29 cellular contexts compared by ENCODE assay signal in the genomic region with DNA sequence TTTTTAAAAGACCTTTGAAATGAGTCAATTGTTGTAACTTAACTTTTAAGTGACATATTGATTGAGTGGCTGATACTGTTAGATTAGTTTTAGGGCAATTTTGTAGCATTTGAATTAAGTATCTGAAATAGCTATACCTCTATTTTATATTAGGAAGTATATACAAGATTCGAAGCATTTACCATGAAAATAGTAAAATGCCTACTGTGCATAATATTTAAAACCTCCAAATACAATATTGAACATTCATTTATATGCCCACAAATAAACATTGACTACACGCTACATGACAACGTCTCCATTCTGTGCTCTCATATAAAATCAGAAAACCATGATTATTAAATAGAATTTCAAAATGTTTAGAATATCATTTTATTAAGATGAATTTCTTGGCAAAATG. TPM values are rescaled to one million over a fixed set of nuclear protein-coding genes. Genes with fewer than 3 reads are reported as not detected.
"Had no signal": no experiment of that assay in that cellular context is flagged by ENCODE, and none has a peak within 500 bp of the region (broad histone marks: within the 10 kb centered on the region; RNA-seq: fewer than 3 reads in every experiment).

No MANE protein-coding gene starts in this region.

- H3K27ac ChIP-seq: ascending aorta, cardiac muscle cell, VCaP had no signal

- H3K36me3 ChIP-seq: ascending aorta, cardiac muscle cell had no signal

- FAIRE-seq: bronchial epithelial cell, TTC549 had no signal

- H3K27me3 ChIP-seq: ascending aorta, cardiac muscle cell had no signal

- H3K9me3 ChIP-seq: ascending aorta had no signal

- DNase-seq: activated B cell treated with CpG ODN at 0.5 μM for 24 hours; activated CD4-positive, alpha-beta memory T cell treated with anti-CD3 and anti-CD28 coated beads, Interleukin-2, amount 10 ng/mL, durations not matched to agents 7 days and 5 days; activated CD4-positive, alpha-beta T cell treated with anti-CD3 and anti-CD28 coated beads for 4 hours; activated CD4-positive, alpha-beta T cell treated with anti-CD3 and anti-CD28 coated beads, Interleukin-2, amount 10 ng/mL, durations not matched to agents 7 days and 5 days; activated CD4-positive, alpha-beta T cell treated with anti-CD3 and anti-CD28 coated beads, Interleukin-2, amount 50 U/mL, for 48 hours; activated CD4-positive, CD25-positive, alpha-beta regulatory T cell treated with anti-CD3 and anti-CD28 coated beads, Interleukin-2, amount 50 U/mL, for 72 hours; activated CD8-positive, alpha-beta memory T cell treated with anti-CD3 and anti-CD28 coated beads for 24 hours; activated CD8-positive, alpha-beta memory T cell treated with anti-CD3 and anti-CD28 coated beads, Interleukin-2, amount 10 ng/mL, durations not matched to agents 7 days and 5 days; activated CD8-positive, alpha-beta memory T cell treated with anti-CD3 and anti-CD28 coated beads, Interleukin-2, amount 50 U/mL, for 48 hours; activated CD8-positive, alpha-beta T cell treated with anti-CD3 and anti-CD28 coated beads, Interleukin-2, amount 10 ng/mL, durations not matched to agents 7 days and 5 days; activated effector memory CD4-positive, alpha-beta T cell treated with Interleukin-2 at 50 U/mL for 16 hours; activated gamma-delta T cell; activated naive CD4-positive, alpha-beta T cell treated with anti-CD3 and anti-CD28 coated beads, Interleukin-2, amount 10 ng/mL, durations not matched to agents 7 days and 5 days; activated naive CD4-positive, alpha-beta T cell treated with Interleukin-2 at 50 U/mL for 16 hours; activated naive CD8-positive, alpha-beta T cell treated with anti-CD3 and anti-CD28 coated beads, Interleukin-2, amount 10 ng/mL, durations not matched to agents 7 days and 5 days; activated naive CD8-positive, alpha-beta T cell treated with anti-CD3 and anti-CD28 coated beads, Interleukin-2, amount 50 U/mL, for 24 hours; activated T-cell treated with anti-CD3 and anti-CD28 coated beads, Interleukin-2, amount 50 U/mL, for 24 hours; activated T-cell treated with anti-CD3 and anti-CD28 coated beads, Interleukin-2, amount 50 U/mL, for 48 hours; amygdala; anterior cingulate cortex; caudate nucleus; cerebellar nuclear complex; T-helper 2 cell; T-helper 9 cell had no signal

- ATAC-seq: activated CD8-positive, alpha-beta memory T cell treated with anti-CD3 and anti-CD28 coated beads, Interleukin-2, amount 10 ng/mL, durations not matched to agents 7 days and 5 days; activated CD8-positive, alpha-beta T cell treated with anti-CD3 and anti-CD28 coated beads, Interleukin-2, amount 10 ng/mL, durations not matched to agents 7 days and 5 days; activated naive CD8-positive, alpha-beta T cell treated with anti-CD3 and anti-CD28 coated beads, Interleukin-2, amount 50 U/mL, for 24 hours had no signal

- H3K4me1 ChIP-seq: ascending aorta had no signal

- H3K4me3 ChIP-seq: ascending aorta, cardiac muscle cell had no signal

RNA-seq across cellular contexts. Expression of gene SOX6, which starts 14.5 kb away (rescaled TPM):
- total RNA-seq: activated B cell treated with CpG ODN at 0.5 μM for 24 hours; activated CD4-positive, alpha-beta memory T cell treated with anti-CD3 and anti-CD28 coated beads, Interleukin-2, amount 10 ng/mL, durations not matched to agents 7 days and 5 days; activated CD4-positive, alpha-beta T cell treated with anti-CD3 and anti-CD28 coated beads, Interleukin-2, amount 10 ng/mL, durations not matched to agents 7 days and 5 days; activated CD8-positive, alpha-beta T cell treated with anti-CD3 and anti-CD28 coated beads, Interleukin-2, amount 10 ng/mL, durations not matched to agents 7 days and 5 days; activated naive CD8-positive, alpha-beta T cell treated with anti-CD3 and anti-CD28 coated beads, Interleukin-2, amount 10 ng/mL, durations not matched to agents 7 days and 5 days had no signal
